ENCODE assay signal across 27 cellular contexts in genomic region chr3:46685446-46685845, GRCh38. TPM values are rescaled to one million over a fixed set of nuclear protein-coding genes. Genes with fewer than 3 reads are reported as not detected.
DNase-seq lines count a peak whose midpoint lies in the region; ATAC-seq, FAIRE-seq and TF ChIP-seq lines count a peak whose summit lies in the region.
"Had no signal": no experiment of that assay in that cellular context is flagged by ENCODE, and none has a peak within 500 bp of the region (broad histone marks: within the 10 kb centered on the region; RNA-seq: fewer than 3 reads in every experiment).

No MANE protein-coding gene starts in this region.

- H3K27ac ChIP-seq in HCT116 (ENCODE audit: low read depth, low read length) (no peak overlapping the region), H1 (ENCODE audit: low read depth, low read length) (no peak overlapping the region)
- H3K27ac ChIP-seq: A549; BLaER1 treated with 17β-estradiol and CSF1 and Interleukin-3, amounts not matched to agents 10 nM and 100 nM; KMS-11 had no signal

- H4K20me1 ChIP-seq in HCT116 (ENCODE audit: insufficient read depth) (no peaks in the 10 kb centered on the region), H1 (replicated peaks in 1 of 2; ENCODE audit: control insufficient read depth in 1 of 2, insufficient read depth in 2 of 2, low read length in 2 of 2) (peaks cover 0 to 2% of the 10 kb centered on the region in 2 experiments)

- CTCF ChIA-PET in HCT116 (lab: Charles Lee) (no interaction called here), H1 (lab: Charles Lee; ENCODE audit: partially characterized antibody) (interaction anchor here (0.9 to 10.3 kb wide), 9 partner anchors 10 to 199 kb away, joined by 3 to 64 read pairs (median 11); partner anchors contain the start of gene ALS2CL)

- no peaks in the 10 kb centered on the region for H3K36me3 Mint-ChIP-seq in progenitor cell of endocrine pancreas (ENCODE audit: insufficient read depth)

- H3K36me3 ChIP-seq in HCT116 (ENCODE audit: control insufficient read depth in 1 of 2, insufficient read depth in 2 of 2, low read length in 2 of 2) (no peaks in the 10 kb centered on the region), H1 (ENCODE audit: control insufficient read depth in 2 of 4, insufficient read depth in 4 of 4, low read length in 3 of 4) (no peaks in the 10 kb centered on the region)

- H2BK15ac ChIP-seq in H1 (ENCODE audit: low read length): no peak overlapping the region

- no peak overlapping the region for H2AFZ ChIP-seq in HCT116 (ENCODE audit: low read depth, low read length, poor library complexity, severe bottlenecking)
- no peak overlapping the region for H2AFZ ChIP-seq in H1 (ENCODE audit: low read length)

- peak overlapping the region; percentile 39; the same call in 1 of the 2 replicates for H2AK5ac ChIP-seq in H1 (ENCODE audit: low read depth, low read length)

- no peak overlapping the region for H2BK20ac ChIP-seq in H1 (ENCODE audit: low read length)

- no peak overlapping the region for H3K56ac ChIP-seq in H1 (replicated peaks; ENCODE audit: insufficient read length, low read depth, low read length)

- no peak for TF ChIP-seq EP300 in H1 (IDR thresholded peaks at IDR 0.05; ENCODE audit: borderline replicate concordance in 1 of 2, low read depth in 2 of 2, low read length in 2 of 2)

- H3K23ac ChIP-seq in H1 (ENCODE audit: insufficient read length): no peak overlapping the region

- peak; percentile 41; the same call in 1 of the 2 replicates for ATAC-seq in HCT116
- no peak for ATAC-seq in GM19035 (IDR thresholded peaks at IDR 0.05; ENCODE audit: unreplicated experiment)
- no peak for ATAC-seq in HG02884 (IDR thresholded peaks at IDR 0.05; ENCODE audit: unreplicated experiment)

- no peak overlapping the region for H3K4me3 Mint-ChIP-seq in progenitor cell of endocrine pancreas (ENCODE audit: low read depth)
- H3K4me3 Mint-ChIP-seq: CD4-positive, alpha-beta T cell had no signal

- H3K27me3 Mint-ChIP-seq in progenitor cell of endocrine pancreas: peaks cover 50% of the 10 kb centered on the region
- H3K27me3 Mint-ChIP-seq: CD4-positive, alpha-beta T cell had no signal

- no peaks in the 10 kb centered on the region for H3K79me1 ChIP-seq in H1 (ENCODE audit: low read depth, low read length)

- no peaks in the 10 kb centered on the region for H3K23me2 ChIP-seq in H1 (ENCODE audit: low read depth, low read length)

- intact Hi-C loops in HCT116 (cut with micrococcal nuclease): no loop called here

- H3K4ac ChIP-seq in H1 (replicated peaks; ENCODE audit: insufficient read length, low read depth, low read length): no peak overlapping the region

- no peaks in the 10 kb centered on the region for H3K4me1 Mint-ChIP-seq in progenitor cell of endocrine pancreas (ENCODE audit: low read depth)

- no peak overlapping the region for H4K91ac ChIP-seq in H1 (replicated peaks; ENCODE audit: insufficient read length, low read length)

- no peak overlapping the region for H2BK5ac ChIP-seq in H1 (ENCODE audit: low read depth, low read length)

- H3K9ac ChIP-seq in HCT116 (ENCODE audit: low read length) (no peak overlapping the region), H1 (replicated peaks in 1 of 4; ENCODE audit: extremely low read depth in 1 of 4, low read depth in 3 of 4, low read length in 3 of 4) (no peak overlapping the region)
- H3K9ac ChIP-seq: BLaER1 treated with 17β-estradiol and CSF1 and Interleukin-3, amounts not matched to agents 10 nM and 100 nM; KMS-11 had no signal

- H4K5ac ChIP-seq in H1 (ENCODE audit: insufficient read length, low read depth, low read length): no peak overlapping the region

- no peak overlapping the region for H2BK120ac ChIP-seq in H1 (replicated peaks; ENCODE audit: low read depth, low read length)

- no peak for FAIRE-seq in H1 (lab: Jason Lieb, UNC)
- FAIRE-seq: A549, D721Med, G401.6, GM12891 had no signal

- H3K9me3 Mint-ChIP-seq in progenitor cell of endocrine pancreas (ENCODE audit: low read depth): no peaks in the 10 kb centered on the region
- H3K9me3 Mint-ChIP-seq: CD4-positive, alpha-beta T cell had no signal

- H4K8ac ChIP-seq in H1 (ENCODE audit: extremely low read depth, insufficient read depth, low read length): no peak overlapping the region

- TF ChIP-seq POLR2A in HCT116 (IDR thresholded peaks at IDR 0.05; ENCODE audit: borderline replicate concordance, extremely low read depth, insufficient read depth, insufficient read length): no peak
- TF ChIP-seq POLR2A in H1 (IDR thresholded peaks at IDR 0.05; ENCODE audit: control extremely low read depth in 1 of 2, low read depth in 2 of 2, low read length in 2 of 2): no peak

- TF ChIP-seq RAD21 in HCT116 (IDR thresholded peaks at IDR 0.05; ENCODE audit: low read depth): no peak
- TF ChIP-seq RAD21 in H1 (IDR thresholded peaks at IDR 0.05 in 1 of 2, conservative IDR thresholded peaks at IDR 0.05 in 1 of 2; ENCODE audit: low read depth in 2 of 2, low read length in 2 of 2): peak; percentile 39 to 40

- H3K4me1 ChIP-seq in HCT116 (ENCODE audit: control insufficient read depth in 1 of 2, insufficient read depth in 2 of 2, low read length in 2 of 2) (peaks cover 2 to 7% of the 10 kb centered on the region in 2 experiments), H1 (replicated peaks in 1 of 4; ENCODE audit: control insufficient read depth in 3 of 4, insufficient read depth in 4 of 4, low read length in 3 of 4) (peaks cover 0 to 3% (median 0%) of the 10 kb centered on the region in 4 experiments; a peak in 1 of 7 replicates)

- H3K79me2 ChIP-seq in HCT116 (ENCODE audit: insufficient read depth, low read length) (no peaks in the 10 kb centered on the region), H1 (ENCODE audit: control insufficient read depth in 1 of 2, insufficient read depth in 2 of 2, low read length in 2 of 2) (no peaks in the 10 kb centered on the region)

- no peak overlapping the region for H2BK12ac ChIP-seq in H1 (ENCODE audit: low read depth, low read length)

- POLR2A ChIA-PET in HCT116 (lab: Charles Lee) (no interaction called here), H1 (lab: Charles Lee; ENCODE audit: partially characterized antibody) (interaction anchor here (1.2 kb wide), 1 partner anchor 14 kb away, joined by 3 read pairs; no protein-coding TSS in a partner anchor)

- no peak for DNase-seq in HCT116 (ENCODE audit: low read depth, low spot score)
- DNase-seq in H1 (ENCODE audit: low read depth in 1 of 2, low spot score in 2 of 2): no peak
- DNase-seq in progenitor cell of endocrine pancreas (ENCODE audit: low spot score, unreplicated experiment): no peak
- DNase-seq in dedifferentiated amniotic fluid mesenchymal stem cell (ENCODE audit: extremely low spot score): no peak
- DNase-seq: AML-193; CD4-positive, alpha-beta T cell; IMR-90; NCI-H1048; NCI-H1417; NCI-H1694; NCI-H2029 treated with DMSO at 0.1 percent for 48 hours; NCI-H2227 treated with DMSO at 0.1 percent for 48 hours; NCI-H526 treated with DMSO at 0.1 percent for 48 hours; RPMI8226; SHP77 had no signal

- H3K9me2 ChIP-seq in HCT116 (ENCODE audit: insufficient read depth): no peaks in the 10 kb centered on the region

- H3K27me3 ChIP-seq in HCT116 (ENCODE audit: insufficient read depth, low read length) (no peaks in the 10 kb centered on the region), H1 (replicated peaks in 1 of 4; ENCODE audit: control insufficient read depth in 3 of 4, extremely low read depth in 1 of 4, insufficient read depth in 3 of 4, low read length in 3 of 4) (no peaks in the 10 kb centered on the region)
- H3K27me3 ChIP-seq: BLaER1 treated with 17β-estradiol and CSF1 and Interleukin-3, amounts not matched to agents 10 nM and 100 nM had no signal

- no peak overlapping the region for H3K18ac ChIP-seq in H1 (ENCODE audit: extremely low read depth, low read length)

- peak; percentile 16 for TF ChIP-seq CTCF in GM12873 (IDR thresholded peaks at IDR 0.05; ENCODE audit: insufficient read depth, low read depth, low read length, missing control alignments)
- TF ChIP-seq CTCF in HCT116 (IDR thresholded peaks at IDR 0.05 in 2 of 3, conservative IDR thresholded peaks at IDR 0.05 in 1 of 3; ENCODE audit: borderline replicate concordance in 1 of 3, insufficient read depth in 1 of 3, low read depth in 2 of 3, low read length in 2 of 3): peak in 1 of 3 experiments; percentile 7; a peak in 1 of 6 replicates
- peak in 2 of 3 experiments; percentile 19 to 30; a peak in 2 of 4 replicates for TF ChIP-seq CTCF in H1 (IDR thresholded peaks at IDR 0.05; ENCODE audit: control extremely low read depth in 1 of 3, insufficient read depth in 1 of 3, low read depth in 1 of 3, low read length in 3 of 3)
- no peak for TF ChIP-seq CTCF in progenitor cell of endocrine pancreas (IDR thresholded peaks at IDR 0.05; ENCODE audit: unreplicated experiment)

- no peak overlapping the region for H3K4me2 ChIP-seq in HCT116 (ENCODE audit: low read length)
- H3K4me2 ChIP-seq in H1 (ENCODE audit: insufficient read depth in 1 of 2, low read depth in 2 of 2, low read length in 2 of 2): no peak overlapping the region
- H3K4me2 ChIP-seq: A549; BLaER1 treated with 17β-estradiol and CSF1 and Interleukin-3, amounts not matched to agents 10 nM and 100 nM; KMS-11 had no signal

- no peak overlapping the region for H3K4me3 ChIP-seq in HCT116 (replicated peaks in 1 of 2; ENCODE audit: low read depth in 1 of 2, low read length in 2 of 2)
- H3K4me3 ChIP-seq in H1 (ENCODE audit: extremely low read depth in 1 of 4, insufficient read depth in 2 of 4, low read depth in 3 of 4, low read length in 4 of 4): no peak overlapping the region
- H3K4me3 ChIP-seq: A549; BLaER1 treated with 17β-estradiol and CSF1 and Interleukin-3, amounts not matched to agents 10 nM and 100 nM had no signal

- peak overlapping the region; percentile 59 for H3K27ac Mint-ChIP-seq in progenitor cell of endocrine pancreas
- H3K27ac Mint-ChIP-seq: CD4-positive, alpha-beta T cell had no signal

- H3K9me3 ChIP-seq in HCT116 (ENCODE audit: control insufficient read depth in 1 of 2, insufficient read depth in 1 of 2, low read depth in 1 of 2, low read length in 2 of 2) (no peaks in the 10 kb centered on the region), H1 (ENCODE audit: insufficient read depth in 2 of 2, low read depth in 1 of 2, low read length in 1 of 2) (no peaks in the 10 kb centered on the region)
- H3K9me3 ChIP-seq: A549; BLaER1 treated with 17β-estradiol and CSF1 and Interleukin-3, amounts not matched to agents 10 nM and 100 nM had no signal

- no peak overlapping the region for H3K14ac ChIP-seq in H1 (ENCODE audit: insufficient read length)

- BruUV-seq in HCT116 (replicated peaks; lab: Mats Ljungman, UMichigan): no TSS peak

- RAD21 ChIA-PET in HCT116 (lab: Charles Lee; ENCODE audit: low non-redundant PET in 1 of 2, low total read pairs in 2 of 2, uncharacterized antibody in 2 of 2, unreplicated experiment in 2 of 2): no interaction called here

- 97% methylated on average over 9 of the region's 9 CpGs; no CpG with 5 or more reads in 1 of the 2 experiments for WGBS in H1 (ENCODE audit: extremely low coverage in 1 of 2, insufficient coverage in 1 of 2, insufficient read length in 1 of 2, insufficient replicate concordance in 2 of 2, low coverage in 1 of 2, low lambda C conversion rate in 2 of 2, missing lambda C conversion rate in 1 of 2), 2 experiments

RNA-seq across cellular contexts. Expression of gene ALS2CL, which starts 8.0 kb away (rescaled TPM):
- total RNA-seq in HCT116 (2021; ENCODE audit: unreplicated experiment) (16.4 TPM), progenitor cell of endocrine pancreas (3.5 and 3.7 TPM in 2 replicates)
- polyA plus RNA-seq in HCT116 (2012): 20.6 and 24.1 TPM in 2 replicates
- total RNA-seq in H1 (2021; fragmentation: NEBNext Ultra II Directional; extraction: Animal tissue kit (Norgen Biotek cat#: 25700)): 4.3 and 4.8 TPM in 2 replicates
- polyA plus RNA-seq in H1 (2011; rRNA removed): 5.4 and 7.5 TPM in 2 replicates
- polyA plus RNA-seq in H1 (2011; cell fraction: cytosol; rRNA removed): 10.1 TPM
- polyA plus RNA-seq in H1 (2011; cell fraction: nucleus; rRNA removed): 65.0 TPM
- polyA plus RNA-seq in H1 (2012, experiment 1 of 2): 8.7 to 10.9 TPM (median 9.6 TPM) in 4 replicates
- 4.1 TPM for polyA plus RNA-seq in H1 (2012, experiment 2 of 2)
- polyA plus RNA-seq in H1 (2013, experiment 1 of 2): 2.3 TPM
- 2.0 TPM for polyA plus RNA-seq in H1 (2013, experiment 2 of 2)
- 4.5 and 6.8 TPM in 2 replicates for polyA minus RNA-seq in H1 (2011; rRNA and poly(A)+ RNA removed)
- polyA minus RNA-seq in H1 (2011; cell fraction: cytosol; rRNA and poly(A)+ RNA removed): 4.6 TPM
- 13.9 TPM for polyA minus RNA-seq in H1 (2011; cell fraction: nucleus; rRNA and poly(A)+ RNA removed)

RNA-seq across cellular contexts. Expression of gene TMIE, which starts 15.7 kb away (rescaled TPM):
- total RNA-seq in HCT116 (2021; ENCODE audit: unreplicated experiment) (0.74 TPM), progenitor cell of endocrine pancreas (0.50 and 0.53 TPM in 2 replicates)
- 0.90 and 1.1 TPM in 2 replicates for polyA plus RNA-seq in HCT116 (2012)
- 0.67 and 0.90 TPM in 2 replicates for total RNA-seq in H1 (2021; fragmentation: NEBNext Ultra II Directional; extraction: Animal tissue kit (Norgen Biotek cat#: 25700))
- 0.45 and 0.64 TPM in 2 replicates for polyA plus RNA-seq in H1 (2011; rRNA removed)
- 1.0 TPM for polyA plus RNA-seq in H1 (2011; cell fraction: cytosol; rRNA removed)
- polyA plus RNA-seq in H1 (2011; cell fraction: nucleus; rRNA removed): 0.87 TPM
- polyA plus RNA-seq in H1 (2012, experiment 1 of 2): 0.28 to 1.0 TPM (median 0.62 TPM) in 4 replicates
- 0.56 TPM for polyA plus RNA-seq in H1 (2012, experiment 2 of 2)
- 0.22 TPM for polyA plus RNA-seq in H1 (2013, experiment 1 of 2)
- polyA plus RNA-seq in H1 (2013, experiment 2 of 2): 0.35 TPM
- 0.49 and 0.88 TPM in 2 replicates for polyA minus RNA-seq in H1 (2011; rRNA and poly(A)+ RNA removed)
- polyA minus RNA-seq in H1 (2011; cell fraction: cytosol; rRNA and poly(A)+ RNA removed): not detected
- polyA minus RNA-seq in H1 (2011; cell fraction: nucleus; rRNA and poly(A)+ RNA removed): 1.3 TPM
- total RNA-seq: Daoy, H4, IMR-90 had no signal

RNA-seq across cellular contexts. Expression of gene PRSS50, which starts 32.2 kb away (rescaled TPM):
- total RNA-seq in HCT116 (2021; ENCODE audit: unreplicated experiment) (not detected), progenitor cell of endocrine pancreas (1.9 TPM in 2 replicates)
- polyA plus RNA-seq in HCT116 (2012): not detected in 2 replicates
- 0.47 and 0.73 TPM in 2 replicates for total RNA-seq in H1 (2021; fragmentation: NEBNext Ultra II Directional; extraction: Animal tissue kit (Norgen Biotek cat#: 25700))
- polyA plus RNA-seq in H1 (2011; rRNA removed): 0.71 and 1.1 TPM in 2 replicates
- polyA plus RNA-seq in H1 (2011; cell fraction: cytosol; rRNA removed): 1.3 TPM
- 6.9 TPM for polyA plus RNA-seq in H1 (2011; cell fraction: nucleus; rRNA removed)
- 0.40 to 1.3 TPM (median 0.71 TPM) in 4 replicates for polyA plus RNA-seq in H1 (2012, experiment 1 of 2)
- polyA plus RNA-seq in H1 (2012, experiment 2 of 2): 0.16 TPM
- polyA plus RNA-seq in H1 (2013, experiment 1 of 2): 0.34 TPM
- 0.37 TPM for polyA plus RNA-seq in H1 (2013, experiment 2 of 2)
- polyA minus RNA-seq in H1 (2011; rRNA and poly(A)+ RNA removed): 0.32 TPM in 1 of 2 replicates, not detected in the other
- not detected for polyA minus RNA-seq in H1 (2011; cell fraction: cytosol; rRNA and poly(A)+ RNA removed)
- polyA minus RNA-seq in H1 (2011; cell fraction: nucleus; rRNA and poly(A)+ RNA removed): 1.7 TPM
- total RNA-seq: CD4-positive, alpha-beta T cell; Daoy; H4; IMR-90; NCI-H460 had no signal
- polyA plus RNA-seq: A549, IMR-90 had no signal
